9 cellular contexts compared by ENCODE assay signal in genomic region chr14:68822132-68822651, GRCh38. TPM values are rescaled to one million over a fixed set of nuclear protein-coding genes. Genes with fewer than 3 reads are reported as not detected.
A peak's percentile ranks its signal among the peaks of the same experiment; 100 is the strongest.
DNase-seq lines count a peak whose midpoint lies in the region; ATAC-seq lines count a peak whose summit lies in the region.
"Had no signal": no experiment of that assay in that cellular context is flagged by ENCODE, and none has a peak within 500 bp of the region (broad histone marks: within the 10 kb centered on the region; RNA-seq: fewer than 3 reads in every experiment).

No MANE protein-coding gene starts in this region.

- no peaks in the 10 kb centered on the region for H3K36me3 Mint-ChIP-seq in activated CD4-positive, alpha-beta T cell treated with anti-CD3 and anti-CD28 coated beads, Interleukin-2, amount 10 ng/mL, durations not matched to agents 24 days and 14 days (ENCODE audit: low read depth)
- H3K36me3 Mint-ChIP-seq in stimulated activated effector memory CD8-positive, alpha-beta T cell treated with anti-CD3 and anti-CD28 coated beads, Interleukin-12 subunit alpha, Interleukin-12 subunit beta, amount 100 ng/mL, for 72 hours: no peaks in the 10 kb centered on the region
- H3K36me3 Mint-ChIP-seq: brain had no signal

- H3K27ac Mint-ChIP-seq in activated CD4-positive, alpha-beta T cell treated with anti-CD3 and anti-CD28 coated beads, Interleukin-2, amount 10 ng/mL, durations not matched to agents 24 days and 14 days: peak overlapping the region; percentile 44
- peak overlapping the region; percentile 73 for H3K27ac Mint-ChIP-seq in stimulated activated effector memory CD8-positive, alpha-beta T cell treated with anti-CD3 and anti-CD28 coated beads, Interleukin-12 subunit alpha, Interleukin-12 subunit beta, amount 100 ng/mL, for 72 hours

- H3K9me3 Mint-ChIP-seq in activated CD4-positive, alpha-beta T cell treated with anti-CD3 and anti-CD28 coated beads, Interleukin-2, amount 10 ng/mL, durations not matched to agents 24 days and 14 days: no peaks in the 10 kb centered on the region
- H3K9me3 Mint-ChIP-seq in stimulated activated effector memory CD8-positive, alpha-beta T cell treated with anti-CD3 and anti-CD28 coated beads, Interleukin-12 subunit alpha, Interleukin-12 subunit beta, amount 100 ng/mL, for 72 hours: no peaks in the 10 kb centered on the region
- H3K9me3 Mint-ChIP-seq: brain had no signal

- DNase-seq in activated CD4-positive, alpha-beta T cell treated with anti-CD3 and anti-CD28 coated beads, Interleukin-2, amount 10 ng/mL, durations not matched to agents 24 days and 14 days: peak; percentile 64
- no peak for DNase-seq in activated CD4-positive, alpha-beta T cell treated with anti-CD3 and anti-CD28 coated beads, Interleukin-2, amount 50 U/mL, for 4 hours
- no peak for DNase-seq in stimulated activated effector memory CD8-positive, alpha-beta T cell treated with anti-CD3 and anti-CD28 coated beads, Interleukin-12 subunit alpha, Interleukin-12 subunit beta, amount 100 ng/mL, for 72 hours (ENCODE audit: low spot score in 2 of 2)
- no peak for DNase-seq in posterior vena cava (ENCODE audit: low spot score)
- DNase-seq in NCI-H1930 (lab: John Stamatoyannopoulos, UW): no peak
- no peak for DNase-seq in NCI-H345 treated with DMSO at 0.1 percent for 48 hours (lab: John Stamatoyannopoulos, UW; ENCODE audit: unreplicated experiment)

- H3K27ac ChIP-seq in KOPT-K1 (ENCODE audit: low read depth, low read length, poor library complexity, severe bottlenecking): peak overlapping the region; percentile 64

- H3K36me3 ChIP-seq in KOPT-K1 (ENCODE audit: insufficient read depth, low read length): no peaks in the 10 kb centered on the region

- H3K9me3 ChIP-seq in KOPT-K1 (ENCODE audit: insufficient read depth, low read length, poor library complexity, severe bottlenecking): no peaks in the 10 kb centered on the region

- peaks cover 2% of the 10 kb centered on the region for H3K27me3 Mint-ChIP-seq in activated CD4-positive, alpha-beta T cell treated with anti-CD3 and anti-CD28 coated beads, Interleukin-2, amount 10 ng/mL, durations not matched to agents 24 days and 14 days

- peaks cover 38% of the 10 kb centered on the region for H3K4me1 Mint-ChIP-seq in activated CD4-positive, alpha-beta T cell treated with anti-CD3 and anti-CD28 coated beads, Interleukin-2, amount 10 ng/mL, durations not matched to agents 24 days and 14 days
- H3K4me1 Mint-ChIP-seq in stimulated activated effector memory CD8-positive, alpha-beta T cell treated with anti-CD3 and anti-CD28 coated beads, Interleukin-12 subunit alpha, Interleukin-12 subunit beta, amount 100 ng/mL, for 72 hours: peaks cover 57% of the 10 kb centered on the region

- ATAC-seq in HG02588 (IDR thresholded peaks at IDR 0.05; ENCODE audit: unreplicated experiment): peak; percentile 65
- ATAC-seq in stimulated activated effector memory CD8-positive, alpha-beta T cell treated with anti-CD3 and anti-CD28 coated beads, Interleukin-12 subunit alpha, Interleukin-12 subunit beta, amount 100 ng/mL, for 72 hours: peak; percentile 75

- intact Hi-C loops in activated CD4-positive, alpha-beta T cell treated with anti-CD3 and anti-CD28 coated beads, Interleukin-2, amount 10 ng/mL, durations not matched to agents 24 days and 14 days (cut with micrococcal nuclease): loop anchor here (2.0 kb wide), 1 partner anchor 19 kb away; no protein-coding TSS in a partner anchor
- intact Hi-C loops in posterior vena cava (cut with DNase I): no loop called here

- no peak overlapping the region for H3K4me3 Mint-ChIP-seq in activated CD4-positive, alpha-beta T cell treated with anti-CD3 and anti-CD28 coated beads, Interleukin-2, amount 10 ng/mL, durations not matched to agents 24 days and 14 days
- H3K4me3 Mint-ChIP-seq in stimulated activated effector memory CD8-positive, alpha-beta T cell treated with anti-CD3 and anti-CD28 coated beads, Interleukin-12 subunit alpha, Interleukin-12 subunit beta, amount 100 ng/mL, for 72 hours: peak overlapping the region; percentile 54
- H3K4me3 Mint-ChIP-seq: brain had no signal

RNA-seq across cellular contexts. Expression of gene ZFP36L1, which starts 29.3 kb away (rescaled TPM):
- total RNA-seq in activated CD4-positive, alpha-beta T cell treated with anti-CD3 and anti-CD28 coated beads, Interleukin-2, amount 10 ng/mL, durations not matched to agents 24 days and 14 days: 106 TPM in 2 replicates
- total RNA-seq in posterior vena cava: 100 to 1,000 TPM; 311 to 319 TPM
